8 cellular contexts compared by ENCODE assay signal in the genomic region with DNA sequence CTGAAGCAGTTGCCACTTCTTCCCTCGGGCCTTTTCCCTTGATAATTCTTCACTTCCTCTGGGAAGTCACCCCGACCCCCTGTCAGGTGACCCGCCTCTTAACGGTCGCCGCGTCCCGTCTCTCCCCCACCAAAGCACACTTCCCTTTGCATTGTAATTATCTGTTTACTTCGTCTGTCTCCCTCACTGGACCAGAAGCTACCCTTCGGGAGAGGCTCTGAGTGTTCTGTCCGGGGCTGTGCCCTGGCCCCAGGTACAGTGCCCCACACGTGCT. TPM values are rescaled to one million over a fixed set of nuclear protein-coding genes. Genes with fewer than 3 reads are reported as not detected.
DNase-seq lines count a peak whose midpoint lies in the region; ATAC-seq, FAIRE-seq and TF ChIP-seq lines count a peak whose summit lies in the region.

No MANE protein-coding gene starts in this region.

- no peaks in the 10 kb centered on the region for H3K9me2 ChIP-seq in PC-3 (replicated peaks; ENCODE audit: low read length)

- peaks cover 13% of the 10 kb centered on the region for H3K4me1 Mint-ChIP-seq in progenitor cell of endocrine pancreas (ENCODE audit: low read depth)

- ATAC-seq in PC-3, result no peak
- ATAC-seq in GM18873 (IDR thresholded peaks at IDR 0.05; ENCODE audit: low FRiP score, unreplicated experiment), result no peak

- H3K27ac ChIP-seq in PC-3 (ENCODE audit: low read length), result no peak overlapping the region
- peak overlapping the region; percentile 44 for H3K27ac ChIP-seq in endothelial cell of umbilical vein (ENCODE audit: insufficient read depth, low read depth, low read length)

- intact Hi-C loops in PC-3 (cut with micrococcal nuclease), result loop anchor here (5.0 kb wide), 1 partner anchor 185 kb away; no protein-coding TSS in a partner anchor
- intact Hi-C loops in endothelial cell of umbilical vein (cut with micrococcal nuclease), result loop anchor here (1.0 to 10.0 kb wide), 3 partner anchors 65 to 483 kb away; a partner anchor contains a TSS

- CTCF ChIA-PET in PC-3 (lab: Charles Lee) (interaction anchor here (0.7 kb wide), 1 partner anchor 89 kb away, joined by 3 read pairs; no protein-coding TSS in a partner anchor), endothelial cell of umbilical vein (lab: Charles Lee) (interaction anchor here (1.0 to 23.6 kb wide), 8 partner anchors 11 to 196 kb away, joined by 3 to 1187 read pairs (median 4); no protein-coding TSS in a partner anchor)

- H3K9me3 ChIP-seq in PC-3 (ENCODE audit: low read length) (no peaks in the 10 kb centered on the region), endothelial cell of umbilical vein (replicated peaks; ENCODE audit: control insufficient read depth, insufficient read depth, low read length) (no peaks in the 10 kb centered on the region)

- H3K27me3 ChIP-seq in PC-3 (ENCODE audit: low read length) (no peaks in the 10 kb centered on the region), endothelial cell of umbilical vein (ENCODE audit: control insufficient read depth in 2 of 2, insufficient read depth in 2 of 2, low read length in 2 of 2) (no peaks in the 10 kb centered on the region)

- no peak overlapping the region for H3K27ac Mint-ChIP-seq in progenitor cell of endocrine pancreas

- H3F3A ChIP-seq in PC-3 (ENCODE audit: low read length, unreplicated experiment), result no peaks in the 10 kb centered on the region

- no peak for TF ChIP-seq CTCF in GM10266 (IDR thresholded peaks at IDR 0.05; ENCODE audit: control insufficient read depth, insufficient read depth, low read depth, missing control alignments)
- TF ChIP-seq CTCF in PC-3 (conservative IDR thresholded peaks at IDR 0.05; ENCODE audit: low read depth, low read length), result no peak
- no peak for TF ChIP-seq CTCF in endothelial cell of umbilical vein (IDR thresholded peaks at IDR 0.05; ENCODE audit: extremely low read depth in 1 of 2, insufficient read depth in 1 of 2, low read depth in 1 of 2, low read length in 2 of 2)
- TF ChIP-seq CTCF in progenitor cell of endocrine pancreas (IDR thresholded peaks at IDR 0.05; ENCODE audit: unreplicated experiment), result no peak

- no peak for TF ChIP-seq POLR2A in endothelial cell of umbilical vein (IDR thresholded peaks at IDR 0.05; ENCODE audit: low read depth, low read length)

- H3K4me3 Mint-ChIP-seq in progenitor cell of endocrine pancreas (ENCODE audit: low read depth), result peak overlapping the region; percentile 52

- DNase-seq in GM10266 (ENCODE audit: extremely low spot score) (peak; percentile 27), PC-3 (no peak), endothelial cell of umbilical vein (ENCODE audit: low read depth, low spot score) (no peak), progenitor cell of endocrine pancreas (ENCODE audit: low spot score, unreplicated experiment) (no peak), NCI-H774 (lab: John Stamatoyannopoulos, UW) (no peak), NCI-H187 (lab: John Stamatoyannopoulos, UW) (no peak), NCI-H2029 (lab: John Stamatoyannopoulos, UW) (no peak)

- H3K36me3 ChIP-seq in PC-3 (ENCODE audit: low read depth, low read length) (no peaks in the 10 kb centered on the region), endothelial cell of umbilical vein (ENCODE audit: control insufficient read depth in 2 of 2, extremely low read depth in 1 of 2, insufficient read depth in 2 of 2, low read length in 2 of 2) (peaks cover 0 to 2% of the 10 kb centered on the region in 2 experiments)

- H3K79me2 ChIP-seq in PC-3 (ENCODE audit: low read length) (no peaks in the 10 kb centered on the region; the same call in 1 of the 2 replicates), endothelial cell of umbilical vein (ENCODE audit: control insufficient read depth, insufficient read depth, low read length) (peaks cover 42% of the 10 kb centered on the region)

- dilution Hi-C loops in endothelial cell of umbilical vein (cut with MboI; ENCODE audit: extremely low pct_ligation_motif_present, low sequenced_read_pairs), result no loop called here

- H2AFZ ChIP-seq in PC-3 (ENCODE audit: low read length), result peak overlapping the region; percentile 54
- H2AFZ ChIP-seq in endothelial cell of umbilical vein (ENCODE audit: low read depth, low read length), result peak overlapping the region; percentile 3

- H3K36me3 Mint-ChIP-seq in progenitor cell of endocrine pancreas (ENCODE audit: insufficient read depth), result no peaks in the 10 kb centered on the region

- no peak for FAIRE-seq in endothelial cell of umbilical vein (lab: Jason Lieb, UNC)

- BruUV-seq in PC-3 (replicated peaks; lab: Mats Ljungman, UMichigan) (no TSS peak), endothelial cell of umbilical vein (replicated peaks; lab: Mats Ljungman, UMichigan) (no TSS peak)

- peak overlapping the region; percentile 34; the same call in 1 of the 2 replicates for H3K9ac ChIP-seq in PC-3 (ENCODE audit: low read length)
- H3K9ac ChIP-seq in endothelial cell of umbilical vein (replicated peaks; ENCODE audit: extremely low read depth, insufficient read depth, low read length), result peak overlapping the region; percentile 62

- POLR2A ChIA-PET in PC-3 (lab: Charles Lee; ENCODE audit: unreplicated experiment), result no interaction called here
- POLR2A ChIA-PET in endothelial cell of umbilical vein (lab: Charles Lee), result interaction anchor here (5.6 kb wide), 1 partner anchor 88 kb away, joined by 34 read pairs; no protein-coding TSS in a partner anchor

- H4K20me1 ChIP-seq in PC-3 (ENCODE audit: low read length) (no peaks in the 10 kb centered on the region), endothelial cell of umbilical vein (replicated peaks; ENCODE audit: control insufficient read depth, extremely low read depth, insufficient read depth, low read length) (no peaks in the 10 kb centered on the region)

- peaks cover 56% of the 10 kb centered on the region for H3K27me3 Mint-ChIP-seq in progenitor cell of endocrine pancreas

- H3K9me1 ChIP-seq in endothelial cell of umbilical vein (replicated peaks; ENCODE audit: control insufficient read depth, extremely low read depth, insufficient read depth, low read length), result no peaks in the 10 kb centered on the region

- H3K4me1 ChIP-seq in PC-3 (ENCODE audit: insufficient read depth, low read length) (peaks cover 28% of the 10 kb centered on the region), endothelial cell of umbilical vein (ENCODE audit: control insufficient read depth, extremely low read depth, insufficient read depth, low read length) (peaks cover 44% of the 10 kb centered on the region)

- peak overlapping the region; percentile 59 for H3K4me3 ChIP-seq in PC-3 (ENCODE audit: low read length)
- no peak overlapping the region for H3K4me3 ChIP-seq in endothelial cell of umbilical vein (replicated peaks in 1 of 3; ENCODE audit: insufficient read depth in 1 of 3, low read depth in 1 of 3, low read length in 3 of 3)

- no peaks in the 10 kb centered on the region for H3K9me3 Mint-ChIP-seq in progenitor cell of endocrine pancreas (ENCODE audit: low read depth)

- H3K4me2 ChIP-seq in PC-3 (ENCODE audit: low read length) (peak overlapping the region; percentile 65), endothelial cell of umbilical vein (ENCODE audit: insufficient read depth, low read length) (peak overlapping the region; percentile 56)

TF ChIP-seq in endothelial cell of umbilical vein, 7 proteins besides CTCF, POLR2A, EP300 and RAD21:
- no peak for TF ChIP-seq FOS (IDR thresholded peaks at IDR 0.05; ENCODE audit: borderline replicate concordance, insufficient read depth, low read length)
- no peak for TF ChIP-seq POLR2AphosphoS5 (IDR thresholded peaks at IDR 0.05; ENCODE audit: insufficient read depth, low read depth, low read length)
- TF ChIP-seq, protein P1, sequence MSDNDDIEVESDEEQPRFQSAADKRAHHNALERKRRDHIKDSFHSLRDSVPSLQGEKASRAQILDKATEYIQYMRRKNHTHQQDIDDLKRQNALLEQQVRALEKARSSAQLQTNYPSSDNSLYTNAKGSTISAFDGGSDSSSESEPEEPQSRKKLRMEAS (IDR thresholded peaks at IDR 0.05; ENCODE audit: insufficient read depth, insufficient read length), result no peak
- no peak for TF ChIP-seq EZH2 (IDR thresholded peaks at IDR 0.05; ENCODE audit: borderline replicate concordance, low read depth, low read length, severe bottlenecking)
- TF ChIP-seq GATA2 (IDR thresholded peaks at IDR 0.05; ENCODE audit: insufficient read depth, insufficient read length, low read depth, low read length), result no peak
- TF ChIP-seq JUN (IDR thresholded peaks at IDR 0.05; ENCODE audit: borderline replicate concordance, insufficient read depth, insufficient read length, low read depth), result no peak
- no peak for TF ChIP-seq MYC (IDR thresholded peaks at IDR 0.05; ENCODE audit: low read depth, low read length)

RNA-seq across cellular contexts. Expression of a gene that starts 0.8 kb away (rescaled TPM):
- total RNA-seq in PC-3 (2014; rRNA removed) (5.4 and 6.2 TPM in 2 replicates), endothelial cell of umbilical vein (13.4 and 14.5 TPM in 2 replicates), progenitor cell of endocrine pancreas (1.3 and 1.7 TPM in 2 replicates)
- 10.8 and 11.5 TPM in 2 replicates for polyA plus RNA-seq in endothelial cell of umbilical vein
- polyA plus RNA-seq in endothelial cell of umbilical vein (2011; cell fraction: cytosol; rRNA removed), result 7.7 and 9.9 TPM in 2 replicates
- 12.2 and 20.4 TPM in 2 replicates for polyA plus RNA-seq in endothelial cell of umbilical vein (2011; cell fraction: nucleus; rRNA removed)
- 18.2 and 24.7 TPM in 2 replicates for polyA plus RNA-seq in endothelial cell of umbilical vein (2012)
- 3.4 and 6.5 TPM in 2 replicates for polyA minus RNA-seq in endothelial cell of umbilical vein
- polyA minus RNA-seq in endothelial cell of umbilical vein (2011; cell fraction: cytosol; rRNA and poly(A)+ RNA removed), result 7.0 TPM
- 8.3 and 18.7 TPM in 2 replicates for polyA minus RNA-seq in endothelial cell of umbilical vein (2011; cell fraction: nucleus; rRNA and poly(A)+ RNA removed)

RNA-seq across cellular contexts. Expression of a gene that starts 45.8 kb away (rescaled TPM):
- total RNA-seq in PC-3 (2014; rRNA removed) (106 and 133 TPM in 2 replicates), endothelial cell of umbilical vein (41.6 and 45.8 TPM in 2 replicates), progenitor cell of endocrine pancreas (56.6 and 62.3 TPM in 2 replicates)
- polyA plus RNA-seq in endothelial cell of umbilical vein, result 54.6 and 81.7 TPM in 2 replicates
- polyA plus RNA-seq in endothelial cell of umbilical vein (2011; cell fraction: cytosol; rRNA removed), result 64.5 and 65.3 TPM in 2 replicates
- polyA plus RNA-seq in endothelial cell of umbilical vein (2011; cell fraction: nucleus; rRNA removed), result 40.6 and 46.7 TPM in 2 replicates
- 40.9 and 47.7 TPM in 2 replicates for polyA plus RNA-seq in endothelial cell of umbilical vein (2012)
- polyA minus RNA-seq in endothelial cell of umbilical vein, result 31.3 and 52.3 TPM in 2 replicates
- polyA minus RNA-seq in endothelial cell of umbilical vein (2011; cell fraction: cytosol; rRNA and poly(A)+ RNA removed), result 47.8 TPM
- polyA minus RNA-seq in endothelial cell of umbilical vein (2011; cell fraction: nucleus; rRNA and poly(A)+ RNA removed), result 17.7 and 29.7 TPM in 2 replicates
